8 cellular contexts compared by ENCODE assay signal in the genomic region with DNA sequence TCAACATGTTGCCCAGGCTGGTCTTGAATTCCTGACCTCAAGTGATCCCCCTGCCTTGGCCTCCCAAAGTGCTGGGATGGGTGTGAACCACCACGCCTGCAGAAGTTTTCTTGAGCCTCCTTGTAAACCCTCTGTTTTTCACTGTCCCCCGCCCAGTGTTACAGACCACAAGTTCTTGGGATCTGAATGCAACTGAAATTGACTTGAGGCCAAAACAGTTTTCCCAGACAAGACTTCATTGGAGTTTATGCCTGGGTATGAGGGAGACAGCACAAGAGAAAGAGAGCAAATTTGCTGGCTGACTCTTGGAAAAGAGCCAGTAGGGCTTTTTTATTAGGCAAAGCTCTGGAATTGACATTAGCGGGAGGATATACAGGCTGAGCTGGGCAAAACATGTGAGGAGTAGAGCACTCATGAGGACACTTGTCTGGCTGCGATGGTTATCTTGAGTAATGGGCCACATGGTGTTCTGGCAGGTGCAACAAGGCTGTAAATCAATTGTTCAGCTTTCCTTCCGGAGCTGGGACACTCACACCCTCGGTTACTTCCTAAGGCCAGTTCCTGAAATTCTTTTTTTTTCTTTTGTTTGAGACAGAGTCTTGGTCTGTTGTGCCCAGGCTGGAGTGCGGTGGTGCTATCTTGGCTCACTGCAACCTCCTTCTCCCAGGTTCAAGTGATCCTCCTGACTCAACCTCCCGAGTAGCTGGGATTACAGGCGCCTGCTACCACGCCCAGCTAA.
DNase-seq lines count a peak whose midpoint lies in the region; ATAC-seq and TF ChIP-seq lines count a peak whose summit lies in the region.

No MANE protein-coding gene starts in this region.

- H3K27ac Mint-ChIP-seq in stimulated activated memory B cell treated with anti-CD40 and anti-IgM and Interleukin-4, amounts not matched to agents 10 μg/mL and 1 μg/mL and 100 μg/mL, for 72 hours = peak overlapping the region; percentile 36

- ATAC-seq in stimulated activated memory B cell treated with anti-CD40 and anti-IgM and Interleukin-4, amounts not matched to agents 10 μg/mL and 1 μg/mL and 100 μg/mL, for 72 hours = no peak
- ATAC-seq in GM18502 (IDR thresholded peaks at IDR 0.05; ENCODE audit: poor library complexity, unreplicated experiment) (no peak), GM21447 (IDR thresholded peaks at IDR 0.05; ENCODE audit: unreplicated experiment) (no peak), HG03460 (IDR thresholded peaks at IDR 0.05; ENCODE audit: unreplicated experiment) (no peak)

- no peak for TF ChIP-seq CTCF in fibroblast of mammary gland (conservative IDR thresholded peaks at IDR 0.05; ENCODE audit: control insufficient read depth, insufficient read depth, low read depth, low read length)

- H3K27me3 Mint-ChIP-seq in stimulated activated memory B cell treated with anti-CD40 and anti-IgM and Interleukin-4, amounts not matched to agents 10 μg/mL and 1 μg/mL and 100 μg/mL, for 72 hours = no peaks in the 10 kb centered on the region

- DNase-seq in HUDEP-2 (lab: John Stamatoyannopoulos, UW; ENCODE audit: unreplicated experiment in 76 of 76) (peak in 44 of 76 experiments; percentile 15 to 69 (median 44)), NCI-H510A treated with DMSO at 0.1 percent for 48 hours (lab: John Stamatoyannopoulos, UW) (peak; percentile 94), fibroblast of mammary gland (ENCODE audit: low read depth) (peak; percentile 20)
- no peak for DNase-seq in stimulated activated CD4-positive, alpha-beta T cell treated with anti-CD3 and anti-CD28 coated beads, Interleukin-4, amount 100 ng/mL, for 4 hours

- H3K4me3 Mint-ChIP-seq in stimulated activated memory B cell treated with anti-CD40 and anti-IgM and Interleukin-4, amounts not matched to agents 10 μg/mL and 1 μg/mL and 100 μg/mL, for 72 hours = no peak overlapping the region

- H3K9me3 Mint-ChIP-seq in stimulated activated memory B cell treated with anti-CD40 and anti-IgM and Interleukin-4, amounts not matched to agents 10 μg/mL and 1 μg/mL and 100 μg/mL, for 72 hours = no peaks in the 10 kb centered on the region

- no peak overlapping the region for H3K4me3 ChIP-seq in fibroblast of mammary gland (ENCODE audit: control insufficient read depth, low read depth, low read length)

- peaks cover 66% of the 10 kb centered on the region for H3K4me1 Mint-ChIP-seq in stimulated activated memory B cell treated with anti-CD40 and anti-IgM and Interleukin-4, amounts not matched to agents 10 μg/mL and 1 μg/mL and 100 μg/mL, for 72 hours

- H3K36me3 Mint-ChIP-seq in stimulated activated memory B cell treated with anti-CD40 and anti-IgM and Interleukin-4, amounts not matched to agents 10 μg/mL and 1 μg/mL and 100 μg/mL, for 72 hours = peaks cover 6% of the 10 kb centered on the region

Comparison
In these comparisons a context has a peak if more than half of its experiments do, and no peak if none do; other contexts are left out.
1. DNase-seq: peak in HUDEP-2 (44 of 76), NCI-H510A treated with DMSO at 0.1 percent for 48 hours (single experiment) and fibroblast of mammary gland (single experiment); none in stimulated activated CD4-positive, alpha-beta T cell treated with anti-CD3 and anti-CD28 coated beads, Interleukin-4, amount 100 ng/mL, for 4 hours (0 of 2).